In genomic region chr3:113746069-113746954, GRCh38 we compare ENCODE assay signal across 8 cellular contexts. TPM values are rescaled to one million over a fixed set of nuclear protein-coding genes. Genes with fewer than 3 reads are reported as not detected.
A peak's percentile ranks its signal among the peaks of the same experiment; 100 is the strongest.
DNase-seq lines count a peak whose midpoint lies in the region; ATAC-seq and TF ChIP-seq lines count a peak whose summit lies in the region.

Gene NAA50 (minus strand): TSS chr3:113746249. CDS start chr3:113745949, 300 bp downstream.

- peak in 3 of 4 donors; percentile 70 to 90 (median 90) for TF ChIP-seq POLR2A in upper lobe of left lung (IDR thresholded peaks at IDR 0.05)

- intact Hi-C loops in heart right ventricle (cut with DNase I): loop anchor here in 7 of 10 donors (1.0 to 10.0 kb wide), 8 partner anchors 36 to 311 kb away; partner anchors contain the start of genes USF3 (in 5 of the 7), CCDC191 (in 2 of the 7), QTRT2 (in 2 of the 7) and GRAMD1C (in 1 of the 7)
- intact Hi-C loops in posterior cingulate gyrus (cut with DNase I): loop anchor here (10.0 kb wide), 1 partner anchor 408 kb away; no protein-coding TSS in a partner anchor

- peaks cover 3 to 74% (median 52%) of the 10 kb centered on the region in 9 donors for H3K4me1 ChIP-seq in heart right ventricle
- peaks cover 35 to 53% (median 51%) of the 10 kb centered on the region in 4 donors for H3K4me1 ChIP-seq in upper lobe of left lung

- TF ChIP-seq CTCF in GM12875 (IDR thresholded peaks at IDR 0.05; ENCODE audit: borderline replicate concordance, insufficient read depth, low read depth, low read length): no peak
- no peak for TF ChIP-seq CTCF in heart right ventricle (IDR thresholded peaks at IDR 0.05)
- no peak for TF ChIP-seq CTCF in upper lobe of left lung (IDR thresholded peaks at IDR 0.05)

- peaks cover 54% of the 10 kb centered on the region for H3K4me1 Mint-ChIP-seq in T-helper 1 cell treated with Interleukin-12 subunit alpha and Interleukin-12 subunit beta and Interleukin-4 antibody, amounts not matched to agents 30 μg/mL and 1 μg/mL, for 36 hours (ENCODE audit: low read depth)

- peak within 1 kb of the TSS; percentile 100 for H3K27ac Mint-ChIP-seq in T-helper 1 cell treated with Interleukin-12 subunit alpha and Interleukin-12 subunit beta and Interleukin-4 antibody, amounts not matched to agents 30 μg/mL and 1 μg/mL, for 36 hours

- H3K27ac ChIP-seq in heart right ventricle (peak within 1 kb of the TSS; percentile 90 to 100 (median 99)), upper lobe of left lung (peak within 1 kb of the TSS; percentile 95 to 99 (median 98))

- H3K4me3 Mint-ChIP-seq in T-helper 1 cell treated with Interleukin-12 subunit alpha and Interleukin-12 subunit beta and Interleukin-4 antibody, amounts not matched to agents 30 μg/mL and 1 μg/mL, for 36 hours: peak within 1 kb of the TSS; percentile 97

- DNase-seq in NCI-H1694 (lab: John Stamatoyannopoulos, UW) (peak; percentile 95), amniotic stem cell (lab: John Stamatoyannopoulos, UW) (peak; percentile 95), heart right ventricle (peak; percentile 95 to 97), posterior cingulate gyrus (peak; percentile 87 to 99 (median 90)), upper lobe of left lung (peak; percentile 96 to 99)

- no peaks in the 10 kb centered on the region for H3K36me3 ChIP-seq in heart right ventricle
- no peaks in the 10 kb centered on the region for H3K36me3 ChIP-seq in upper lobe of left lung

- no peaks in the 10 kb centered on the region for H3K27me3 Mint-ChIP-seq in T-helper 1 cell treated with Interleukin-12 subunit alpha and Interleukin-12 subunit beta and Interleukin-4 antibody, amounts not matched to agents 30 μg/mL and 1 μg/mL, for 36 hours (ENCODE audit: low read depth)

- peak in 1 of 4 donors; percentile 6 for TF ChIP-seq EP300 in upper lobe of left lung (IDR thresholded peaks at IDR 0.05)

- no peaks in the 10 kb centered on the region for H3K9me3 Mint-ChIP-seq in T-helper 1 cell treated with Interleukin-12 subunit alpha and Interleukin-12 subunit beta and Interleukin-4 antibody, amounts not matched to agents 30 μg/mL and 1 μg/mL, for 36 hours

- ATAC-seq in HG02852 (IDR thresholded peaks at IDR 0.05; ENCODE audit: unreplicated experiment) (peak; percentile 50), heart right ventricle (peak; percentile 93 to 97 (median 96)), upper lobe of left lung (ENCODE audit: low FRiP score in 2 of 2) (peak; percentile 96)

- peaks cover 12% of the 10 kb centered on the region for H3K36me3 Mint-ChIP-seq in T-helper 1 cell treated with Interleukin-12 subunit alpha and Interleukin-12 subunit beta and Interleukin-4 antibody, amounts not matched to agents 30 μg/mL and 1 μg/mL, for 36 hours (ENCODE audit: low read depth)

- peak within 1 kb of the TSS; percentile 96 for H3K4me3 ChIP-seq in GM12875 (ENCODE audit: low read depth, low read length)
- peak within 1 kb of the TSS; percentile 71 to 97 (median 86) for H3K4me3 ChIP-seq in heart right ventricle
- H3K4me3 ChIP-seq in upper lobe of left lung: peak within 1 kb of the TSS; percentile 65 to 95 (median 86)

- H3K9me3 ChIP-seq in heart right ventricle: no peaks in the 10 kb centered on the region
- no peaks in the 10 kb centered on the region for H3K9me3 ChIP-seq in upper lobe of left lung

- 0% methylated on average over 46 to 59 of the region's 59 CpGs for WGBS in heart right ventricle, 2 donors
- 0% methylated on average over 42 to 54 of the region's 59 CpGs for WGBS in upper lobe of left lung, 2 donors

- no peaks in the 10 kb centered on the region for H3K27me3 ChIP-seq in heart right ventricle
- H3K27me3 ChIP-seq in upper lobe of left lung: no peaks in the 10 kb centered on the region

RNA-seq across cellular contexts. Expression of gene NAA50, which starts in this region (rescaled TPM):
- total RNA-seq in heart right ventricle: 100 to 1,000 TPM in 1 of 10 donors, 10 to 100 TPM in 9; 63.3 to 108 (median 75.8) TPM
- 10 to 100 TPM in 1 of 2 donors, 1 to 10 TPM in 1; 9.9 to 57.2 TPM for polyA plus RNA-seq in heart right ventricle
- total RNA-seq in upper lobe of left lung: 100 to 1,000 TPM in 2 of 6 donors, 10 to 100 TPM in 4; 75.7 to 187 (median 84.9) TPM

Comparison
In these comparisons a context has a peak if more than half of its experiments do, and no peak if none do; other contexts are left out.
1. Peak in every context shown above with its lines: DNase-seq, ATAC-seq, H3K4me3 ChIP-seq and H3K27ac ChIP-seq.